ENCODE assay signal across 13 cellular contexts in genomic region chr19:7265963-7266362, GRCh38. TPM values are rescaled to one million over a fixed set of nuclear protein-coding genes. Genes with fewer than 3 reads are reported as not detected.
DNase-seq lines count a peak whose midpoint lies in the region; ATAC-seq and TF ChIP-seq lines count a peak whose summit lies in the region.
"Had no signal": no experiment of that assay in that cellular context is flagged by ENCODE, and none has a peak within 500 bp of the region (broad histone marks: within the 10 kb centered on the region; RNA-seq: fewer than 3 reads in every experiment).

No MANE protein-coding gene starts in this region.

- DNase-seq in LNCaP clone FGC (ENCODE audit: low read depth), result peak; percentile 87
- peak; percentile 76 for DNase-seq in left lobe of liver (ENCODE audit: low spot score)
- no peak for DNase-seq in substantia nigra (lab: John Stamatoyannopoulos, UW)
- no peak for DNase-seq in activated T-cell treated with anti-CD3 and anti-CD28 coated beads, Interleukin-2, amount 50 U/mL, for 72 hours
- no peak for DNase-seq in CD8-positive, alpha-beta T cell
- no peak for DNase-seq in activated naive CD4-positive, alpha-beta T cell treated with anti-CD3 and anti-CD28 coated beads, Interleukin-2, amount 50 U/mL, for 16 hours
- DNase-seq: CD4-positive, alpha-beta T cell; effector memory CD4-positive, alpha-beta T cell; MG63; midbrain; stimulated activated CD4-positive, alpha-beta T cell treated with anti-CD3 and anti-CD28 coated beads, Interleukin-15, amount 100 ng/mL, for 24 hours; testis had no signal

- no peak overlapping the region for H3K4me3 ChIP-seq in LNCaP clone FGC (ENCODE audit: low read depth, low read length)
- H3K4me3 ChIP-seq in CD8-positive, alpha-beta T cell (ENCODE audit: low read depth, low read length), result no peak overlapping the region
- H3K4me3 ChIP-seq: MG63, testis had no signal

- intact Hi-C loops in CD8-positive, alpha-beta T cell (cut with DNase I, micrococcal nuclease), result no loop called here

- H3K4me1 Mint-ChIP-seq in activated T-cell treated with anti-CD3 and anti-CD28 coated beads, Interleukin-2, amount 50 U/mL, for 72 hours (ENCODE audit: low read depth), result no peaks in the 10 kb centered on the region
- no peaks in the 10 kb centered on the region for H3K4me1 Mint-ChIP-seq in CD8-positive, alpha-beta T cell (ENCODE audit: low read depth)

- peak overlapping the region; percentile 71 for H3K27ac ChIP-seq in VCaP
- H3K27ac ChIP-seq in substantia nigra (ENCODE audit: low read depth, low read length, poor library complexity, severe bottlenecking), result peak overlapping the region; percentile 58
- no peak overlapping the region for H3K27ac ChIP-seq in CD8-positive, alpha-beta T cell (ENCODE audit: low read depth, low read length)

- no peaks in the 10 kb centered on the region for H3K36me3 ChIP-seq in CD8-positive, alpha-beta T cell (ENCODE audit: insufficient read depth, low read length)

- H3K4me1 ChIP-seq in CD8-positive, alpha-beta T cell (ENCODE audit: insufficient read depth, low read length), result no peaks in the 10 kb centered on the region

- H3K27me3 Mint-ChIP-seq in activated T-cell treated with anti-CD3 and anti-CD28 coated beads, Interleukin-2, amount 50 U/mL, for 72 hours (ENCODE audit: low read depth), result no peaks in the 10 kb centered on the region
- H3K27me3 Mint-ChIP-seq in CD8-positive, alpha-beta T cell (ENCODE audit: low read depth), result no peaks in the 10 kb centered on the region
- H3K27me3 Mint-ChIP-seq: CD4-positive, alpha-beta T cell had no signal

- peak; percentile 84 for ATAC-seq in left lobe of liver
- ATAC-seq in activated T-cell treated with anti-CD3 and anti-CD28 coated beads, Interleukin-2, amount 50 U/mL, for 72 hours (replicated peaks in 1 of 2), result no peak
- ATAC-seq in CD8-positive, alpha-beta T cell, result no peak

- no peak overlapping the region for H3K4me3 Mint-ChIP-seq in activated T-cell treated with anti-CD3 and anti-CD28 coated beads, Interleukin-2, amount 50 U/mL, for 72 hours
- no peak overlapping the region for H3K4me3 Mint-ChIP-seq in CD8-positive, alpha-beta T cell
- H3K4me3 Mint-ChIP-seq: CD4-positive, alpha-beta T cell had no signal

- no peaks in the 10 kb centered on the region for H3K9me3 Mint-ChIP-seq in activated T-cell treated with anti-CD3 and anti-CD28 coated beads, Interleukin-2, amount 50 U/mL, for 72 hours
- H3K9me3 Mint-ChIP-seq in CD8-positive, alpha-beta T cell, result no peaks in the 10 kb centered on the region
- H3K9me3 Mint-ChIP-seq: CD4-positive, alpha-beta T cell had no signal

- POLR2A ChIA-PET in CD8-positive, alpha-beta T cell (lab: Charles Lee), result no interaction called here

- no peaks in the 10 kb centered on the region for H3K9me3 ChIP-seq in CD8-positive, alpha-beta T cell (ENCODE audit: low read length)
- H3K9me3 ChIP-seq: MG63, testis had no signal

- H3K36me3 Mint-ChIP-seq in activated T-cell treated with anti-CD3 and anti-CD28 coated beads, Interleukin-2, amount 50 U/mL, for 72 hours (ENCODE audit: insufficient read depth in 2 of 2), result no peaks in the 10 kb centered on the region
- no peaks in the 10 kb centered on the region for H3K36me3 Mint-ChIP-seq in CD8-positive, alpha-beta T cell

- CTCF ChIA-PET in CD8-positive, alpha-beta T cell (lab: Charles Lee), result interaction anchor here (1.3 kb wide), 1 partner anchor 73 kb away, joined by 3 read pairs; no protein-coding TSS in a partner anchor

- H3K27ac Mint-ChIP-seq in activated T-cell treated with anti-CD3 and anti-CD28 coated beads, Interleukin-2, amount 50 U/mL, for 72 hours, result no peak overlapping the region
- no peak overlapping the region for H3K27ac Mint-ChIP-seq in CD8-positive, alpha-beta T cell
- H3K27ac Mint-ChIP-seq: CD4-positive, alpha-beta T cell had no signal

- TF ChIP-seq CTCF in LNCaP clone FGC (IDR thresholded peaks at IDR 0.05; ENCODE audit: control insufficient read depth, extremely low read depth, insufficient read depth) (no peak), VCaP (conservative IDR thresholded peaks at IDR 0.05) (no peak)
- TF ChIP-seq CTCF in CD8-positive, alpha-beta T cell (IDR thresholded peaks at IDR 0.05), result no peak

- H3K27me3 ChIP-seq in CD8-positive, alpha-beta T cell (ENCODE audit: insufficient read depth, low read length), result no peaks in the 10 kb centered on the region
- H3K27me3 ChIP-seq: MG63, testis had no signal

RNA-seq across cellular contexts. Expression of gene INSR, which starts 28.3 kb away (rescaled TPM):
- 96.4 TPM for total RNA-seq in left lobe of liver
- 1 to 10 TPM; 8.7 TPM for total RNA-seq in activated T-cell treated with anti-CD3 and anti-CD28 coated beads, Interleukin-2, amount 50 U/mL, for 72 hours
- under 1 TPM; 0.30 to 0.56 TPM for total RNA-seq in CD8-positive, alpha-beta T cell

Comparison
In these comparisons a context has a peak if more than half of its experiments do, and no peak if none do; other contexts are left out.
1. DNase-seq: peak in LNCaP clone FGC (single experiment) and left lobe of liver (single experiment); none in substantia nigra (0 of 49), activated T-cell treated with anti-CD3 and anti-CD28 coated beads, Interleukin-2, amount 50 U/mL, for 72 hours (0 of 2), CD8-positive, alpha-beta T cell (0 of 7) and activated naive CD4-positive, alpha-beta T cell treated with anti-CD3 and anti-CD28 coated beads, Interleukin-2, amount 50 U/mL, for 16 hours (single experiment).
2. RNA of gene INSR, which starts 28.3 kb away (total RNA-seq): 96.4 TPM in left lobe of liver (single experiment); 8.7 TPM in activated T-cell treated with anti-CD3 and anti-CD28 coated beads, Interleukin-2, amount 50 U/mL, for 72 hours and 0.30 to 0.56 TPM in CD8-positive, alpha-beta T cell; every median in the first group is over 10 times any median in the second.